Comparison of ENCODE assay signal across 11 cellular contexts in the genomic region with DNA sequence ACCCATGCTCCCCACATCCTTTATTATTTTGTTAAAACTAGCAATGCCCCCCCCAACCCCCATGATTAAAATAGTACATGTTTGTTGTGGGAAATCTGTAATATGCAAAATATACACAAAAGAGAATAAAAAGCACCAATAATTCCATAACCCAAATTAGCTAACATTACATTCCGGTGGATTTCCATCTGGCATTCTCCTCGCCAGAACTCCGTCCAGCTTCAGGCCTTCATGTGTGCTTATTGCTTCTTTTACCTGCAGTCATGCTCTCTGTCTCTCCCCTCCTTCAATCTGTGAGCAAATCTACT. TPM values are rescaled to one million over a fixed set of nuclear protein-coding genes. Genes with fewer than 3 reads are reported as not detected.
DNase-seq lines count a peak whose midpoint lies in the region; ATAC-seq and TF ChIP-seq lines count a peak whose summit lies in the region.
"Had no signal": no experiment of that assay in that cellular context is flagged by ENCODE, and none has a peak within 500 bp of the region (broad histone marks: within the 10 kb centered on the region; RNA-seq: fewer than 3 reads in every experiment).

No MANE protein-coding gene starts in this region.

- H3K4ac ChIP-seq in IMR-90 (ENCODE audit: low read depth, low read length), result peak overlapping the region; percentile 94

- peak overlapping the region in 1 of 2 donors; percentile 86 for H3K4me3 Mint-ChIP-seq in CD14-positive monocyte
- H3K4me3 Mint-ChIP-seq in central memory CD8-positive, alpha-beta T cell, result peak overlapping the region; percentile 54
- no peak overlapping the region for H3K4me3 Mint-ChIP-seq in neural crest cell

- no peaks in the 10 kb centered on the region for H4K20me1 ChIP-seq in IMR-90 (ENCODE audit: insufficient read depth, low read length)

- no peak overlapping the region for H3K4me3 ChIP-seq in IMR-90 (ENCODE audit: insufficient read depth, low read depth, low read length)

- peak overlapping the region; percentile 80; the same call in 1 of the 2 replicates for H2AK5ac ChIP-seq in IMR-90 (ENCODE audit: low read depth, low read length)

- ATAC-seq in IMR-90 (ENCODE audit: low read depth) (peak; percentile 9), omental fat pad (ENCODE audit: low FRiP score) (no peak), HG03354 (IDR thresholded peaks at IDR 0.05; ENCODE audit: poor library complexity, severe bottlenecking, unreplicated experiment) (no peak), GM18520 (IDR thresholded peaks at IDR 0.05; ENCODE audit: unreplicated experiment) (no peak)
- no peak for ATAC-seq in central memory CD8-positive, alpha-beta T cell (replicated peaks; ENCODE audit: extremely low read depth, poor library complexity, severe bottlenecking)

- peak overlapping the region; percentile 95 for H3K14ac ChIP-seq in IMR-90 (replicated peaks; ENCODE audit: low read depth, low read length)

- H3K9me3 Mint-ChIP-seq in CD14-positive monocyte (peaks cover 0 to 3% (median 0%) of the 10 kb centered on the region in 7 donors), neural crest cell (no peaks in the 10 kb centered on the region)
- no peaks in the 10 kb centered on the region for H3K9me3 Mint-ChIP-seq in central memory CD8-positive, alpha-beta T cell
- H3K9me3 Mint-ChIP-seq: naive B cell had no signal

- H3K9me1 ChIP-seq in IMR-90 (ENCODE audit: insufficient read depth, low read length), result peaks cover 26% of the 10 kb centered on the region

- peaks cover 3 to 4% of the 10 kb centered on the region in 2 donors for H3K36me3 Mint-ChIP-seq in CD14-positive monocyte
- peaks cover 1% of the 10 kb centered on the region for H3K36me3 Mint-ChIP-seq in central memory CD8-positive, alpha-beta T cell (ENCODE audit: insufficient read depth)
- no peaks in the 10 kb centered on the region for H3K36me3 Mint-ChIP-seq in neural crest cell (ENCODE audit: low read depth)
- H3K36me3 Mint-ChIP-seq: naive B cell had no signal

- in situ Hi-C loops in IMR-90 (cut with MboI; ENCODE audit: low sequenced_read_pairs), result no loop called here

- no peak overlapping the region for H2AFZ ChIP-seq in IMR-90 (replicated peaks; ENCODE audit: low read length, poor library complexity)

- peak overlapping the region; percentile 99 for H2BK15ac ChIP-seq in IMR-90 (ENCODE audit: low read depth, low read length)

- no peaks in the 10 kb centered on the region for H3K36me3 ChIP-seq in IMR-90 (ENCODE audit: control insufficient read depth, insufficient read depth, low read length)

- WGBS in IMR-90 (ENCODE audit: extremely low coverage in 2 of 2, insufficient read length in 1 of 2), 2 experiments, result 0% methylated on average over 3 of the region's 3 CpGs; no CpG with 5 or more reads in 1 of the 2 experiments

- no peak for TF ChIP-seq POLR2A in IMR-90 (IDR thresholded peaks at IDR 0.05; ENCODE audit: low read depth, low read length)

- CTCF ChIA-PET in IMR-90 (lab: Yijun Ruan, JAX), result no interaction called here

- peak overlapping the region; percentile 77; the same call in 1 of the 2 replicates for H3K23ac ChIP-seq in IMR-90 (ENCODE audit: low read depth, low read length)

- peak overlapping the region; percentile 0 to 93 (median 84) for H3K27ac Mint-ChIP-seq in CD14-positive monocyte
- H3K27ac Mint-ChIP-seq in central memory CD8-positive, alpha-beta T cell (ENCODE audit: low read depth), result peak overlapping the region; percentile 73
- peak overlapping the region; percentile 85 for H3K27ac Mint-ChIP-seq in neural crest cell (ENCODE audit: unreplicated experiment)

- H3K4me1 ChIP-seq in IMR-90 (ENCODE audit: control insufficient read depth, insufficient read depth, low read length), result peaks cover 23% of the 10 kb centered on the region

- H3K18ac ChIP-seq in IMR-90 (ENCODE audit: low read depth, low read length), result peak overlapping the region; percentile 99

- peak overlapping the region; percentile 88 for H3K56ac ChIP-seq in IMR-90 (ENCODE audit: extremely low read depth, insufficient read depth, low read length)

- peak overlapping the region; percentile 45; the same call in 1 of the 2 replicates for H3K4me2 ChIP-seq in IMR-90 (ENCODE audit: low read depth, low read length)

- H3K27me3 ChIP-seq in IMR-90 (ENCODE audit: control insufficient read depth, insufficient read depth, low read length), result no peaks in the 10 kb centered on the region

- TF ChIP-seq RAD21 in IMR-90 (IDR thresholded peaks at IDR 0.05; ENCODE audit: low read length), result no peak

- H3K9me3 ChIP-seq in IMR-90 (ENCODE audit: control insufficient read depth, insufficient read depth, low read length), result no peaks in the 10 kb centered on the region

- peaks cover 0 to 26% of the 10 kb centered on the region in 2 experiments; a peak in 3 of 4 replicates for H3K79me1 ChIP-seq in IMR-90 (ENCODE audit: low read depth in 1 of 2, low read length in 2 of 2)

- peak overlapping the region; percentile 93 for H3K27ac ChIP-seq in IMR-90 (ENCODE audit: insufficient read depth, low read length)

- BruUV-seq in IMR-90 (replicated peaks; lab: Mats Ljungman, UMichigan), result no TSS peak

- intact Hi-C loops in CD14-positive monocyte (cut with micrococcal nuclease) (loop anchor here in 1 of 2 donors (10.0 kb wide), 1 partner anchor 105 kb away; no protein-coding TSS in a partner anchor), IMR-90 (cut with micrococcal nuclease) (loop anchor here (2.0 kb wide), 1 partner anchor 17 kb away; no protein-coding TSS in a partner anchor)

- H4K5ac ChIP-seq in IMR-90 (ENCODE audit: low read depth, low read length), result peak overlapping the region; percentile 97

- POLR2A ChIA-PET in IMR-90 (lab: Charles Lee; ENCODE audit: unreplicated experiment), result interaction anchor here (0.6 to 2.4 kb wide), 7 partner anchors 11 to 50 kb away, joined by 3 to 14 read pairs (median 5); a partner anchor contains a TSS

- peak overlapping the region; percentile 97 for H2BK20ac ChIP-seq in IMR-90 (ENCODE audit: low read depth, low read length)

- H2BK120ac ChIP-seq in IMR-90 (ENCODE audit: low read depth, low read length), result peak overlapping the region; percentile 96

- peak overlapping the region; percentile 78 to 97 for H4K8ac ChIP-seq in IMR-90 (ENCODE audit: low read depth in 2 of 2, low read length in 2 of 2)

- H2BK5ac ChIP-seq in IMR-90 (ENCODE audit: low read depth, low read length, poor library complexity, severe bottlenecking), result peak overlapping the region; percentile 99

- dilution Hi-C loops in IMR-90 (cut with HindIII; ENCODE audit: low sequenced_read_pairs, unreplicated experiment), result no loop called here

- no peak overlapping the region for H2AK9ac ChIP-seq in IMR-90 (replicated peaks; ENCODE audit: low read depth, low read length, poor library complexity)

- no peak for TF ChIP-seq CTCF in CD14-positive monocyte (IDR thresholded peaks at IDR 0.05)
- no peak for TF ChIP-seq CTCF in IMR-90 (conservative IDR thresholded peaks at IDR 0.05; ENCODE audit: low read depth, low read length)
- no peak for TF ChIP-seq CTCF in neural crest cell (conservative IDR thresholded peaks at IDR 0.05)
- no peak for TF ChIP-seq CTCF in omental fat pad (IDR thresholded peaks at IDR 0.05)

- peak overlapping the region; percentile 96 for H4K91ac ChIP-seq in IMR-90 (ENCODE audit: insufficient read depth, low read depth, low read length)

- H3K27me3 Mint-ChIP-seq in CD14-positive monocyte (ENCODE audit: low read depth in 3 of 3) (peaks cover 2 to 9% (median 4%) of the 10 kb centered on the region in 3 donors), neural crest cell (ENCODE audit: low read depth) (no peaks in the 10 kb centered on the region)
- no peaks in the 10 kb centered on the region for H3K27me3 Mint-ChIP-seq in central memory CD8-positive, alpha-beta T cell

- H3K4me1 Mint-ChIP-seq in CD14-positive monocyte (peaks cover 52% of the 10 kb centered on the region), neural crest cell (peaks cover 46% of the 10 kb centered on the region)
- peaks cover 41% of the 10 kb centered on the region for H3K4me1 Mint-ChIP-seq in central memory CD8-positive, alpha-beta T cell

- H3K9ac ChIP-seq in IMR-90 (ENCODE audit: low read depth, low read length), result peak overlapping the region; percentile 44; the same call in 1 of the 2 replicates

- no peak for DNase-seq in CD14-positive monocyte (ENCODE audit: low spot score)
- no peak for DNase-seq in IMR-90
- no peak for DNase-seq in central memory CD8-positive, alpha-beta T cell (ENCODE audit: low spot score in 2 of 2)
- DNase-seq in neural crest cell (ENCODE audit: low read depth, low spot score), result no peak
- DNase-seq in stimulated activated CD4-positive, alpha-beta T cell treated with anti-CD3 and anti-CD28 coated beads, Interleukin-12 subunit alpha, Interleukin-12 subunit beta, amount 100 ng/mL, for 4 hours, result no peak
- no peak for DNase-seq in omental fat pad (ENCODE audit: low spot score)
- DNase-seq: DMS153, naive B cell, NCI-H510A had no signal

RNA-seq across cellular contexts. Expression of a gene that starts 25.5 kb away (rescaled TPM):
- 10 to 100 TPM; 30.6 to 53.2 TPM for polyA plus RNA-seq in CD14-positive monocyte
- 38.4 and 65.8 TPM in 2 replicates for total RNA-seq in IMR-90 (2012; rRNA removed)
- 159 and 163 TPM in 2 replicates for polyA plus RNA-seq in IMR-90 (2012; rRNA removed)
- 156 and 229 TPM in 2 replicates for polyA plus RNA-seq in IMR-90 (2012; cell fraction: cytosol; rRNA removed)
- 349 and 418 TPM in 2 replicates for polyA plus RNA-seq in IMR-90 (2012; cell fraction: nucleus; rRNA removed; ENCODE audit: low replicate concordance)
- total RNA-seq in neural crest cell, result 4.8 and 6.3 TPM in 2 replicates
- total RNA-seq in omental fat pad, result 100 to 1,000 TPM in 1 of 4 donors, 10 to 100 TPM in 2, 1 to 10 TPM in 1; 6.8 to 224 (median 43.4) TPM

RNA-seq across cellular contexts. Expression of a gene that starts 27.3 kb away (rescaled TPM):
- polyA plus RNA-seq in CD14-positive monocyte (100 to 1,000 TPM; 124 to 153 TPM), IMR-90 (2012; rRNA removed) (161 and 162 TPM in 2 replicates)
- total RNA-seq in IMR-90 (2012; rRNA removed) (96.2 and 104 TPM in 2 replicates), neural crest cell (100 and 106 TPM in 2 replicates), omental fat pad (100 to 1,000 TPM in 3 of 4 donors, 10 to 100 TPM in 1; 90.2 to 156 (median 142) TPM)
- 135 and 169 TPM in 2 replicates for polyA plus RNA-seq in IMR-90 (2012; cell fraction: cytosol; rRNA removed)
- 193 and 211 TPM in 2 replicates for polyA plus RNA-seq in IMR-90 (2012; cell fraction: nucleus; rRNA removed; ENCODE audit: low replicate concordance)

RNA-seq across cellular contexts. Expression of a gene that starts 49.7 kb away (rescaled TPM):
- polyA plus RNA-seq in CD14-positive monocyte (10 to 100 TPM; 48.4 to 57.0 TPM), IMR-90 (2012; rRNA removed) (2,004 and 2,008 TPM in 2 replicates)
- total RNA-seq in IMR-90 (2012; rRNA removed) (1,207 and 1,401 TPM in 2 replicates), neural crest cell (1,986 and 2,086 TPM in 2 replicates), omental fat pad (100 to 1,000 TPM; 229 to 281 (median 256) TPM)
- polyA plus RNA-seq in IMR-90 (2012; cell fraction: cytosol; rRNA removed), result 811 and 1,574 TPM in 2 replicates
- 419 and 725 TPM in 2 replicates for polyA plus RNA-seq in IMR-90 (2012; cell fraction: nucleus; rRNA removed; ENCODE audit: low replicate concordance)

RNA-seq across cellular contexts. Expression of a gene that starts 52.7 kb away (rescaled TPM):
- under 1 TPM; 0.27 to 0.34 TPM for polyA plus RNA-seq in CD14-positive monocyte
- 3.6 and 4.5 TPM in 2 replicates for total RNA-seq in IMR-90 (2012; rRNA removed)
- 12.1 and 12.4 TPM in 2 replicates for polyA plus RNA-seq in IMR-90 (2012; rRNA removed)
- polyA plus RNA-seq in IMR-90 (2012; cell fraction: cytosol; rRNA removed), result 6.0 and 8.0 TPM in 2 replicates
- polyA plus RNA-seq in IMR-90 (2012; cell fraction: nucleus; rRNA removed; ENCODE audit: low replicate concordance), result 30.2 and 33.9 TPM in 2 replicates
- 104 and 107 TPM in 2 replicates for total RNA-seq in neural crest cell
- 10 to 100 TPM in 1 of 4 donors, 1 to 10 TPM in 3; 6.2 to 15.0 (median 7.2) TPM for total RNA-seq in omental fat pad
